Comparison of ENCODE assay signal across 9 cellular contexts in genomic region chr5:43063731-43064171, GRCh38. TPM values are rescaled to one million over a fixed set of nuclear protein-coding genes. Genes with fewer than 3 reads are reported as not detected.
DNase-seq lines count a peak whose midpoint lies in the region; ATAC-seq and TF ChIP-seq lines count a peak whose summit lies in the region.
"Had no signal": no experiment of that assay in that cellular context is flagged by ENCODE, and none has a peak within 500 bp of the region (broad histone marks: within the 10 kb centered on the region; RNA-seq: fewer than 3 reads in every experiment).

No MANE protein-coding gene starts in this region.

- intact Hi-C loops in adrenal gland (cut with DNase I): loop anchor here in 1 of 2 donors (2.0 kb wide), 1 partner anchor 21 kb away; no protein-coding TSS in a partner anchor

- peaks cover 14% of the 10 kb centered on the region for H3K9me3 Mint-ChIP-seq in activated naive CD4-positive, alpha-beta T cell treated with anti-CD3 and anti-CD28 coated beads, Interleukin-2, amount 10 ng/mL, durations not matched to agents 7 days and 5 days

- peak overlapping the region in 1 of 4 donors; percentile 67 for H3K4me3 ChIP-seq in adrenal gland
- H3K4me3 ChIP-seq in upper lobe of left lung: no peak overlapping the region

- no peaks in the 10 kb centered on the region for H3K9me3 ChIP-seq in adrenal gland (replicated peaks in 1 of 3)
- H3K9me3 ChIP-seq in upper lobe of left lung: no peaks in the 10 kb centered on the region

- peaks cover 35% of the 10 kb centered on the region for H3K36me3 Mint-ChIP-seq in activated naive CD4-positive, alpha-beta T cell treated with anti-CD3 and anti-CD28 coated beads, Interleukin-2, amount 10 ng/mL, durations not matched to agents 7 days and 5 days

- no peak for TF ChIP-seq EP300 in upper lobe of left lung (IDR thresholded peaks at IDR 0.05)

- H3K4me1 ChIP-seq in adrenal gland (replicated peaks in 1 of 2) (peaks cover 12 to 13% of the 10 kb centered on the region in 2 donors), upper lobe of left lung (peaks cover 15 to 28% (median 22%) of the 10 kb centered on the region in 4 donors)

- peaks cover 4% of the 10 kb centered on the region for H3K27me3 Mint-ChIP-seq in activated naive CD4-positive, alpha-beta T cell treated with anti-CD3 and anti-CD28 coated beads, Interleukin-2, amount 10 ng/mL, durations not matched to agents 7 days and 5 days

- 81 to 92% (median 82%) methylated on average over 11 to 12 of the region's 12 CpGs for WGBS in adrenal gland, 4 donors
- whole genome bisulfite sequencing in upper lobe of left lung, 2 donors: 76 to 88% methylated on average over 12 of the region's 12 CpGs

- peak overlapping the region; percentile 100 for H3K27ac Mint-ChIP-seq in activated naive CD4-positive, alpha-beta T cell treated with anti-CD3 and anti-CD28 coated beads, Interleukin-2, amount 10 ng/mL, durations not matched to agents 7 days and 5 days

- H3K27me3 ChIP-seq in adrenal gland (no peaks in the 10 kb centered on the region), layer of hippocampus (ENCODE audit: control insufficient read depth, insufficient read depth, low read length) (no peaks in the 10 kb centered on the region), upper lobe of left lung (no peaks in the 10 kb centered on the region)

- peak overlapping the region; percentile 26 for H3K4me3 Mint-ChIP-seq in activated naive CD4-positive, alpha-beta T cell treated with anti-CD3 and anti-CD28 coated beads, Interleukin-2, amount 10 ng/mL, durations not matched to agents 7 days and 5 days

- H3K36me3 ChIP-seq in adrenal gland (replicated peaks in 1 of 2): no peaks in the 10 kb centered on the region
- H3K36me3 ChIP-seq in upper lobe of left lung: no peaks in the 10 kb centered on the region

- H3K27ac ChIP-seq in adrenal gland (peak overlapping the region in 3 of 5 donors; percentile 31 to 99 (median 82)), layer of hippocampus (ENCODE audit: low read depth, low read length) (peak overlapping the region; percentile 95), upper lobe of left lung (peak overlapping the region; percentile 98 to 100 (median 100))

- H3K4me1 Mint-ChIP-seq in activated naive CD4-positive, alpha-beta T cell treated with anti-CD3 and anti-CD28 coated beads, Interleukin-2, amount 10 ng/mL, durations not matched to agents 7 days and 5 days: peaks cover 36% of the 10 kb centered on the region

- DNase-seq in activated naive CD4-positive, alpha-beta T cell treated with anti-CD3 and anti-CD28 coated beads, Interleukin-2, amount 10 ng/mL, durations not matched to agents 7 days and 5 days: no peak
- DNase-seq in activated naive CD4-positive, alpha-beta T cell treated with Interleukin-2 at 50 U/mL for 16 hours: no peak
- peak in 2 of 7 donors; percentile 35 to 41 for DNase-seq in adrenal gland
- DNase-seq in upper lobe of left lung: no peak
- no peak for DNase-seq in activated effector memory CD4-positive, alpha-beta T cell treated with Interleukin-2 at 50 U/mL for 16 hours
- no peak for DNase-seq in NOMO-1 treated with DMSO at 0.1 percent for 48 hours (lab: John Stamatoyannopoulos, UW; ENCODE audit: unreplicated experiment)
- DNase-seq: DMS53 had no signal

- TF ChIP-seq CTCF in adrenal gland (IDR thresholded peaks at IDR 0.05): no peak
- TF ChIP-seq CTCF in upper lobe of left lung (IDR thresholded peaks at IDR 0.05): no peak

- CTCF ChIA-PET in activated naive CD4-positive, alpha-beta T cell treated with anti-CD3 and anti-CD28 coated beads, Interleukin-2, amount 10 ng/mL, durations not matched to agents 7 days and 5 days (lab: Charles Lee): interaction anchor here (0.6 to 3.5 kb wide), 9 partner anchors 17 to 249 kb away, joined by 3 to 35 read pairs (median 4); no protein-coding TSS in a partner anchor

- TF ChIP-seq POLR2A in adrenal gland (IDR thresholded peaks at IDR 0.05) (no peak), upper lobe of left lung (IDR thresholded peaks at IDR 0.05) (no peak)

- no peak for ATAC-seq in upper lobe of left lung (ENCODE audit: low FRiP score in 2 of 2)
- ATAC-seq in HG02678 (IDR thresholded peaks at IDR 0.05; ENCODE audit: unreplicated experiment): no peak

RNA-seq across cellular contexts. Expression of gene ANXA2R, which starts 23.6 kb away (rescaled TPM):
- total RNA-seq in adrenal gland: 1 to 10 TPM in 7 of 8 donors, under 1 TPM in 1; 0.30 to 3.7 (median 2.8) TPM
- polyA plus RNA-seq in adrenal gland: 1 to 10 TPM in 2 of 3 donors, under 1 TPM in 1; 0.55 to 5.2 (median 3.5) TPM
- total RNA-seq in upper lobe of left lung: 10 to 100 TPM in 1 of 6 donors, 1 to 10 TPM in 5; 2.0 to 25.1 (median 4.3) TPM

RNA-seq across cellular contexts. Expression of gene ZNF131, which starts 57.0 kb away (rescaled TPM):
- total RNA-seq in adrenal gland (10 to 100 TPM; 11.8 to 38.3 (median 26.6) TPM), upper lobe of left lung (10 to 100 TPM; 19.4 to 70.2 (median 27.1) TPM)
- polyA plus RNA-seq in adrenal gland: 10 to 100 TPM; 32.1 to 60.9 (median 50.2) TPM
